2 cellular contexts compared by ENCODE assay signal in the genomic region with DNA sequence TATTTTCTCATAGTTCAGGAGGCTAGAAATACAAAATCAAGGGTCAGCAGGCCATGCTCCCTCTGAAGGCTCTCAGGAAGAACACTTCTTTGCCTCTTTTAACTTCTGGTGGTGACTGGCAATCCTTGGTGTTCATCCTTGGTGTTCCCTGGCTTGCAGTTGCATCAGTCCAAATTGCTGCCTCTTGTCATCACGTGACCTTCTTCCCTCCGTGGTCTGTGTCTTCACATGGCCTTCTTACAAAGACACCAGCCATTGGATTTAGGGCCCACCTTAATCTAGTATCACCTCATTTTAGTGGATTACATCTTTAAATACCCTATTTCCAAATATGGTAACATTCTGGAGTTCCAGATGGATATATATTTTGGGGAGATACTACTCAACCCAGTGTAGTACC.
TF ChIP-seq lines count a peak whose summit lies in the region.

No MANE protein-coding gene starts in this region.

TF ChIP-seq in HepG2, 621 proteins besides CTCF, POLR2A, EP300 and RAD21:
- TF ChIP-seq USF2 (IDR thresholded peaks at IDR 0.05; ENCODE audit: low read depth, low read length) (peak; percentile 38; the same call in 1 of the 2 replicates), USF2 (CRISPR knock-in tag; IDR thresholded peaks at IDR 0.05; ENCODE audit: borderline replicate concordance) (no peak), ZMYM4 (CRISPR knock-in tag; IDR thresholded peaks at IDR 0.05) (no peak), RAD51 (IDR thresholded peaks at IDR 0.05; ENCODE audit: borderline replicate concordance) (peak; percentile 58; the same call in 1 of the 2 replicates)

TF ChIP-seq in WTC11, 78 proteins besides CTCF, POLR2A, EP300 and RAD21:
- 0 out of 2 replicates have a peak, but pooled peaks have one; percentile 7 for TF ChIP-seq USF2 (CRISPR knock-in tag; IDR thresholded peaks at IDR 0.05)
- TF ChIP-seq, protein P1, sequence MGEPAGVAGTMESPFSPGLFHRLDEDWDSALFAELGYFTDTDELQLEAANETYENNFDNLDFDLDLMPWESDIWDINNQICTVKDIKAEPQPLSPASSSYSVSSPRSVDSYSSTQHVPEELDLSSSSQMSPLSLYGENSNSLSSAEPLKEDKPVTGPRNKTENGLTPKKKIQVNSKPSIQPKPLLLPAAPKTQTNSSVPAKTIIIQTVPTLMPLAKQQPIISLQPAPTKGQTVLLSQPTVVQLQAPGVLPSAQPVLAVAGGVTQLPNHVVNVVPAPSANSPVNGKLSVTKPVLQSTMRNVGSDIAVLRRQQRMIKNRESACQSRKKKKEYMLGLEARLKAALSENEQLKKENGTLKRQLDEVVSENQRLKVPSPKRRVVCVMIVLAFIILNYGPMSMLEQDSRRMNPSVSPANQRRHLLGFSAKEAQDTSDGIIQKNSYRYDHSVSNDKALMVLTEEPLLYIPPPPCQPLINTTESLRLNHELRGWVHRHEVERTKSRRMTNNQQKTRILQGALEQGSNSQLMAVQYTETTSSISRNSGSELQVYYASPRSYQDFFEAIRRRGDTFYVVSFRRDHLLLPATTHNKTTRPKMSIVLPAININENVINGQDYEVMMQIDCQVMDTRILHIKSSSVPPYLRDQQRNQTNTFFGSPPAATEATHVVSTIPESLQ (CRISPR knock-in tag; IDR thresholded peaks at IDR 0.05) = no peak
